In the genomic region with DNA sequence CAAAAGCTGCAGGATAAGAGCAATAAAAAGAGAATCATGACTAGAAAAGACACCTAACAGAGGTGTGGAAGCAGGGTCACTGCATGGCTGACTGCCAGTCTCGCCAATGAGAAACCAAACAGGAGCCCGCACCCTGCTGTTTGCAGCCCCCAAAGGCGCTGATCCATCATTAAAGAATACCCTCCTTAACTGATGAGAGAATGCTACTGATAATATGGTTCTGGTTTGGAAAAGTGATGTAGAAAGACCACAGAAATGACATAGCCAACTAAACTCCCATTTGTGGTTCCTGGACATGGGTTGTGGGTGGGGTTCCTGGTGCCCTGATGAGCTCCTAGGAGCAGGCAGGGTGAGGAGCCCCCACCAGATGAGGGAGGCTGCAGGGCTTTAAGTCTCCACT, we compare ENCODE assay signal across 21 cellular contexts.
"Had no signal": no experiment of that assay in that cellular context is flagged by ENCODE, and none has a peak within 500 bp of the region (broad histone marks: within the 10 kb centered on the region; RNA-seq: fewer than 3 reads in every experiment).

No MANE protein-coding gene starts in this region.

- H3K4me1 Mint-ChIP-seq: activated B cell treated with CpG ODN at 0.5 μM for 24 hours; activated CD4-positive, alpha-beta T cell treated with anti-CD3 and anti-CD28 coated beads for 36 hours; activated naive CD8-positive, alpha-beta T cell treated with anti-CD3 and anti-CD28 coated beads for 36 hours; T-helper 17 cell had no signal

- H3K4me3 ChIP-seq: coronary artery, heart right ventricle, left lung, ovary, thoracic aorta had no signal

- H3K27me3 ChIP-seq: heart right ventricle, left lung, neutrophil, ovary had no signal

- H3K36me3 Mint-ChIP-seq: activated naive CD8-positive, alpha-beta T cell treated with anti-CD3 and anti-CD28 coated beads for 36 hours; natural killer cell treated with Interleukin-12 subunit alpha and Interleukin-12 subunit beta and Interleukin-15 and Interleukin-18, amount 100 ng/mL, for 72 hours had no signal

- H3K27me3 Mint-ChIP-seq: activated B cell treated with CpG ODN at 0.5 μM for 24 hours, T-helper 17 cell had no signal

- ATAC-seq: activated CD4-positive, alpha-beta T cell treated with anti-CD3 and anti-CD28 coated beads for 36 hours; left lung; natural killer cell treated with Interleukin-12 subunit alpha and Interleukin-12 subunit beta and Interleukin-15 and Interleukin-18, amount 100 ng/mL, for 72 hours; T-helper 17 cell had no signal

- H3K27ac Mint-ChIP-seq: activated B cell treated with CpG ODN at 0.5 μM for 24 hours; activated CD4-positive, alpha-beta T cell treated with anti-CD3 and anti-CD28 coated beads for 36 hours; activated naive CD8-positive, alpha-beta T cell treated with anti-CD3 and anti-CD28 coated beads for 36 hours; activated T-cell treated with anti-CD3 and anti-CD28 coated beads, Interleukin-2, amount 50 U/mL, for 24 hours; activated T-helper 2 cell treated with anti-CD3 and anti-CD28 coated beads, Interferon-gamma antibody, Interleukin-2, Interleukin-4, amounts not matched to agents 10 μg/mL and 5 μg/mL and 100 μg/mL, durations not matched to agents 14 hours and 24 hours and 36 hours; natural killer cell treated with Interleukin-12 subunit alpha and Interleukin-12 subunit beta and Interleukin-15 and Interleukin-18, amount 100 ng/mL, for 72 hours; T-helper 17 cell had no signal

- H3K9me3 ChIP-seq: heart right ventricle, left lung, neutrophil, ovary, thoracic aorta had no signal

- H3K27ac ChIP-seq: coronary artery, left lung, neutrophil, ovary, thoracic aorta had no signal

- H3K9me3 Mint-ChIP-seq: activated B cell treated with CpG ODN at 0.5 μM for 24 hours; activated naive CD8-positive, alpha-beta T cell treated with anti-CD3 and anti-CD28 coated beads for 36 hours; activated T-cell treated with anti-CD3 and anti-CD28 coated beads, Interleukin-2, amount 50 U/mL, for 24 hours; activated T-helper 2 cell treated with anti-CD3 and anti-CD28 coated beads, Interferon-gamma antibody, Interleukin-2, Interleukin-4, amounts not matched to agents 10 μg/mL and 5 μg/mL and 100 μg/mL, durations not matched to agents 14 hours and 24 hours and 36 hours; natural killer cell treated with Interleukin-12 subunit alpha and Interleukin-12 subunit beta and Interleukin-15 and Interleukin-18, amount 100 ng/mL, for 72 hours had no signal

- DNase-seq: activated B cell treated with CpG ODN at 0.5 μM for 24 hours; activated CD4-positive, alpha-beta T cell treated with anti-CD3 and anti-CD28 coated beads for 36 hours; activated CD4-positive, alpha-beta T cell treated with anti-CD3 and anti-CD28 coated beads, Interleukin-2, amount 50 U/mL, for 4 hours; activated CD8-positive, alpha-beta memory T cell treated with anti-CD3 and anti-CD28 coated beads for 24 hours; activated CD8-positive, alpha-beta memory T cell treated with anti-CD3 and anti-CD28 coated beads, Interleukin-2, amount 50 U/mL, for 4 hours; activated naive CD4-positive, alpha-beta T cell treated with Interleukin-2 at 50 U/mL for 16 hours; activated naive CD8-positive, alpha-beta T cell treated with anti-CD3 and anti-CD28 coated beads for 36 hours; activated T-cell treated with anti-CD3 and anti-CD28 coated beads, Interleukin-2, amount 50 U/mL, for 24 hours; heart right ventricle; left lung; midbrain; stimulated activated CD4-positive, alpha-beta T cell treated with anti-CD3 and anti-CD28 coated beads, Interleukin-4, amount 100 ng/mL, for 1 hour; stimulated activated naive CD4-positive, alpha-beta T cell; SW 1271; T-helper 17 cell had no signal

- H3K4me3 Mint-ChIP-seq: activated B cell treated with CpG ODN at 0.5 μM for 24 hours; activated CD4-positive, alpha-beta T cell treated with anti-CD3 and anti-CD28 coated beads for 36 hours; activated naive CD8-positive, alpha-beta T cell treated with anti-CD3 and anti-CD28 coated beads for 36 hours; activated T-cell treated with anti-CD3 and anti-CD28 coated beads, Interleukin-2, amount 50 U/mL, for 24 hours; natural killer cell treated with Interleukin-12 subunit alpha and Interleukin-12 subunit beta and Interleukin-15 and Interleukin-18, amount 100 ng/mL, for 72 hours; T-helper 17 cell had no signal
